In genomic region chr16:20438950-20439349, GRCh38 we compare ENCODE assay signal across 11 cellular contexts. TPM values are rescaled to one million over a fixed set of nuclear protein-coding genes. Genes with fewer than 3 reads are reported as not detected.
DNase-seq lines count a peak whose midpoint lies in the region; ATAC-seq, FAIRE-seq and TF ChIP-seq lines count a peak whose summit lies in the region.
"Not testable (repeated sequence)": the region's sequence is repeated elsewhere in the genome, so short reads cannot be mapped to it uniquely, and the experiment has no call there.
"Had no signal": no experiment of that assay in that cellular context is flagged by ENCODE, and none has a peak within 500 bp of the region (broad histone marks: within the 10 kb centered on the region; RNA-seq: fewer than 3 reads in every experiment).

No MANE protein-coding gene starts in this region.

- not testable (repeated sequence) for H3K36me3 ChIP-seq in endothelial cell of umbilical vein (ENCODE audit: control insufficient read depth in 2 of 2, extremely low read depth in 1 of 2, insufficient read depth in 2 of 2, low read length in 2 of 2); mesenchymal stem cell (ENCODE audit: control insufficient read depth in 1 of 2, insufficient read depth in 2 of 2, low read depth in 1 of 2, low read length in 2 of 2); thoracic aorta; vagina

- H3K4me3 ChIP-seq in endothelial cell of umbilical vein (replicated peaks in 1 of 3; ENCODE audit: insufficient read depth in 1 of 3, low read depth in 1 of 3, low read length in 3 of 3); mesenchymal stem cell (ENCODE audit: insufficient read depth in 1 of 2, low read depth in 1 of 2, low read length in 2 of 2); thoracic aorta; vagina: not testable (repeated sequence)

- not testable (repeated sequence) for H3K79me2 ChIP-seq in endothelial cell of umbilical vein (ENCODE audit: control insufficient read depth, insufficient read depth, low read length)

- not testable (repeated sequence) for H2BK15ac ChIP-seq in mesenchymal stem cell (ENCODE audit: low read depth, poor library complexity, severe bottlenecking)

- not testable (repeated sequence) for H4K91ac ChIP-seq in mesenchymal stem cell (ENCODE audit: low read length)

- intact Hi-C loops in endothelial cell of umbilical vein (cut with micrococcal nuclease); left ventricle myocardium superior (cut with micrococcal nuclease); sciatic nerve (cut with DNase I); vagina (cut with DNase I): not testable (repeated sequence)

- H2BK5ac ChIP-seq in mesenchymal stem cell (ENCODE audit: low read depth, low read length, poor library complexity, severe bottlenecking): not testable (repeated sequence)

- H2AK5ac ChIP-seq in mesenchymal stem cell (ENCODE audit: low read length, severe bottlenecking): not testable (repeated sequence)

- H3K9ac ChIP-seq in endothelial cell of umbilical vein (replicated peaks; ENCODE audit: extremely low read depth, insufficient read depth, low read length); mesenchymal stem cell (ENCODE audit: low read length): not testable (repeated sequence)

- not testable (repeated sequence) for TF ChIP-seq CTCF in endothelial cell of umbilical vein (IDR thresholded peaks at IDR 0.05; ENCODE audit: extremely low read depth in 1 of 2, insufficient read depth in 1 of 2, low read depth in 1 of 2, low read length in 2 of 2); thoracic aorta (IDR thresholded peaks at IDR 0.05); vagina (IDR thresholded peaks at IDR 0.05)

- not testable (repeated sequence) for H2AFZ ChIP-seq in endothelial cell of umbilical vein (ENCODE audit: low read depth, low read length); mesenchymal stem cell (ENCODE audit: low read depth, low read length)

- no CpG with 5 or more reads among the region's 2 CpGs for WGBS in mesenchymal stem cell

- peak; percentile 35 for FAIRE-seq in endothelial cell of umbilical vein (lab: Jason Lieb, UNC)

- not testable (repeated sequence) for H3K9me3 ChIP-seq in endothelial cell of umbilical vein (replicated peaks; ENCODE audit: control insufficient read depth, insufficient read depth, low read length); mesenchymal stem cell (ENCODE audit: control insufficient read depth, low read length); thoracic aorta; vagina

- POLR2A ChIA-PET in endothelial cell of umbilical vein (lab: Charles Lee): not testable (repeated sequence)

- not testable (repeated sequence) for H4K20me1 ChIP-seq in endothelial cell of umbilical vein (replicated peaks; ENCODE audit: control insufficient read depth, extremely low read depth, insufficient read depth, low read length)

- dilution Hi-C loops in endothelial cell of umbilical vein (cut with MboI; ENCODE audit: extremely low pct_ligation_motif_present, low sequenced_read_pairs): not testable (repeated sequence)

- TF ChIP-seq POLR2A in endothelial cell of umbilical vein (IDR thresholded peaks at IDR 0.05; ENCODE audit: low read depth, low read length); vagina (IDR thresholded peaks at IDR 0.05): not testable (repeated sequence)

- not testable (repeated sequence) for H2BK12ac ChIP-seq in mesenchymal stem cell (ENCODE audit: low read length in 2 of 2)

- not testable (repeated sequence) for H3K18ac ChIP-seq in mesenchymal stem cell (ENCODE audit: low read depth in 1 of 2, low read length in 2 of 2)

- ATAC-seq in SK-N-SH treated with all-trans-retinoic acid at 6 μM for 48 hours: peak; percentile 31; the same call in 2 of the 3 replicates
- peak; percentile 38 for ATAC-seq in left ventricle myocardium superior
- peak; percentile 10 for ATAC-seq in sciatic nerve
- peak; percentile 18 for ATAC-seq in thoracic aorta (ENCODE audit: insufficient number of reproducible peaks, low FRiP score, low read depth)

- H3K4ac ChIP-seq in mesenchymal stem cell (ENCODE audit: low read depth in 1 of 2, low read length in 2 of 2): not testable (repeated sequence)

- CTCF ChIA-PET in endothelial cell of umbilical vein (lab: Charles Lee): not testable (repeated sequence)

- H2BK120ac ChIP-seq in mesenchymal stem cell (ENCODE audit: low read depth, low read length): not testable (repeated sequence)

- H4K8ac ChIP-seq in mesenchymal stem cell (ENCODE audit: low read length): not testable (repeated sequence)

- H3K79me1 ChIP-seq in mesenchymal stem cell (replicated peaks; ENCODE audit: low read length, poor library complexity, severe bottlenecking): not testable (repeated sequence)

- not testable (repeated sequence) for DNase-seq in endothelial cell of umbilical vein (ENCODE audit: low read depth, low spot score); left ventricle myocardium superior; mesenchymal stem cell; sciatic nerve (ENCODE audit: low spot score); thoracic aorta (ENCODE audit: low spot score); vagina (ENCODE audit: extremely low spot score in 2 of 2)

- not testable (repeated sequence) for H3K4me1 ChIP-seq in endothelial cell of umbilical vein (ENCODE audit: control insufficient read depth, extremely low read depth, insufficient read depth, low read length); mesenchymal stem cell (ENCODE audit: control insufficient read depth, insufficient read depth, low read depth, low read length); vagina
- H3K4me1 ChIP-seq in thoracic aorta (ENCODE audit: control insufficient read depth in 1 of 2, low read depth in 2 of 2): peaks cover 22 to 30% of the 10 kb centered on the region in 2 donors

- not testable (repeated sequence) for H3K9me1 ChIP-seq in endothelial cell of umbilical vein (replicated peaks; ENCODE audit: control insufficient read depth, extremely low read depth, insufficient read depth, low read length)

- BruUV-seq in endothelial cell of umbilical vein (replicated peaks; lab: Mats Ljungman, UMichigan): not testable (repeated sequence)

- not testable (repeated sequence) for H3K23ac ChIP-seq in mesenchymal stem cell (ENCODE audit: low read length in 2 of 2)

- not testable (repeated sequence) for H3K14ac ChIP-seq in mesenchymal stem cell (ENCODE audit: low read length in 2 of 2)

- H3K27me3 ChIP-seq in endothelial cell of umbilical vein (ENCODE audit: control insufficient read depth in 2 of 2, insufficient read depth in 2 of 2, low read length in 2 of 2); mesenchymal stem cell (ENCODE audit: control insufficient read depth in 1 of 2, insufficient read depth in 1 of 2, low read length in 2 of 2); thoracic aorta (replicated peaks; ENCODE audit: insufficient read depth); vagina: not testable (repeated sequence)

- not testable (repeated sequence) for H3K27ac ChIP-seq in endothelial cell of umbilical vein (ENCODE audit: insufficient read depth, low read depth, low read length)
- peak overlapping the region; percentile 80 for H3K27ac ChIP-seq in mesenchymal stem cell (ENCODE audit: low read length, poor library complexity, severe bottlenecking)
- H3K27ac ChIP-seq in thoracic aorta: peak overlapping the region; percentile 90 to 92
- H3K27ac ChIP-seq in vagina: peak overlapping the region; percentile 33

- not testable (repeated sequence) for H3K4me2 ChIP-seq in endothelial cell of umbilical vein (ENCODE audit: insufficient read depth, low read length); mesenchymal stem cell (ENCODE audit: low read length, poor library complexity, severe bottlenecking)

RNA-seq across cellular contexts. Expression of gene ACSM2A, which starts 12.4 kb away (rescaled TPM):
- total RNA-seq in endothelial cell of umbilical vein (not detected in 2 replicates), left ventricle myocardium superior (not detected), sciatic nerve (not detected), thoracic aorta (not detected), vagina (not detected)
- 0.03 TPM in 1 of 2 replicates, not detected in the other for polyA plus RNA-seq in endothelial cell of umbilical vein
- 0.03 TPM in 2 replicates for polyA plus RNA-seq in endothelial cell of umbilical vein (2011; cell fraction: cytosol; rRNA removed)
- polyA plus RNA-seq in endothelial cell of umbilical vein (2011; cell fraction: nucleus; rRNA removed): 0.07 and 0.08 TPM in 2 replicates
- not detected in 2 replicates for polyA plus RNA-seq in endothelial cell of umbilical vein (2012)
- polyA minus RNA-seq in endothelial cell of umbilical vein: not detected in 2 replicates
- polyA minus RNA-seq in endothelial cell of umbilical vein (2011; cell fraction: cytosol; rRNA and poly(A)+ RNA removed): not detected
- polyA minus RNA-seq in endothelial cell of umbilical vein (2011; cell fraction: nucleus; rRNA and poly(A)+ RNA removed): not detected in 2 replicates
- not detected for polyA plus RNA-seq in mesenchymal stem cell (2013, experiment 1 of 2)
- polyA plus RNA-seq in mesenchymal stem cell (2013, experiment 2 of 2): not detected
- total RNA-seq: Caco-2; CD4-positive, alpha-beta T cell; GM23248; H4 had no signal
- polyA plus RNA-seq: GM23248 had no signal

RNA-seq across cellular contexts. Expression of gene ACSM5, which starts 29.6 kb away (rescaled TPM):
- total RNA-seq in endothelial cell of umbilical vein (not detected in 2 replicates), left ventricle myocardium superior (1.2 TPM), sciatic nerve (15.6 TPM), thoracic aorta (10 to 100 TPM in 1 of 2 donors, under 1 TPM in 1; 0.78 to 11.0 TPM), vagina (2.9 TPM)
- 0.06 TPM in 2 replicates for polyA plus RNA-seq in endothelial cell of umbilical vein
- 0.14 and 0.21 TPM in 2 replicates for polyA plus RNA-seq in endothelial cell of umbilical vein (2011; cell fraction: cytosol; rRNA removed)
- polyA plus RNA-seq in endothelial cell of umbilical vein (2011; cell fraction: nucleus; rRNA removed): 0.24 TPM in 1 of 2 replicates, not detected in the other
- 0.32 and 0.52 TPM in 2 replicates for polyA plus RNA-seq in endothelial cell of umbilical vein (2012)
- not detected in 2 replicates for polyA minus RNA-seq in endothelial cell of umbilical vein
- not detected for polyA minus RNA-seq in endothelial cell of umbilical vein (2011; cell fraction: cytosol; rRNA and poly(A)+ RNA removed)
- polyA minus RNA-seq in endothelial cell of umbilical vein (2011; cell fraction: nucleus; rRNA and poly(A)+ RNA removed): not detected in 2 replicates
- polyA plus RNA-seq in mesenchymal stem cell (2013, experiment 1 of 2): not detected
- polyA plus RNA-seq in mesenchymal stem cell (2013, experiment 2 of 2): not detected
- total RNA-seq: Caco-2; CD4-positive, alpha-beta T cell; GM23248 had no signal
- polyA plus RNA-seq: GM23248 had no signal

RNA-seq across cellular contexts. Expression of gene PDILT, which starts 34.4 kb away (rescaled TPM):
- not detected in 2 replicates for total RNA-seq in endothelial cell of umbilical vein
- polyA plus RNA-seq in endothelial cell of umbilical vein: not detected in 2 replicates
- polyA plus RNA-seq in endothelial cell of umbilical vein (2011; cell fraction: cytosol; rRNA removed): not detected in 2 replicates
- not detected in 2 replicates for polyA plus RNA-seq in endothelial cell of umbilical vein (2011; cell fraction: nucleus; rRNA removed)
- polyA plus RNA-seq in endothelial cell of umbilical vein (2012): not detected in 2 replicates
- not detected in 2 replicates for polyA minus RNA-seq in endothelial cell of umbilical vein
- polyA minus RNA-seq in endothelial cell of umbilical vein (2011; cell fraction: cytosol; rRNA and poly(A)+ RNA removed): not detected
- polyA minus RNA-seq in endothelial cell of umbilical vein (2011; cell fraction: nucleus; rRNA and poly(A)+ RNA removed): not detected in 2 replicates
- total RNA-seq in left ventricle myocardium superior: not detected
- polyA plus RNA-seq in mesenchymal stem cell (2013, experiment 1 of 2): not detected
- not detected for polyA plus RNA-seq in mesenchymal stem cell (2013, experiment 2 of 2)
- not detected for total RNA-seq in sciatic nerve
- not detected for total RNA-seq in thoracic aorta
- not detected for total RNA-seq in vagina
- total RNA-seq: Caco-2; CD4-positive, alpha-beta T cell; GM23248; H4 had no signal
- polyA plus RNA-seq: GM23248 had no signal
